In the genomic region with DNA sequence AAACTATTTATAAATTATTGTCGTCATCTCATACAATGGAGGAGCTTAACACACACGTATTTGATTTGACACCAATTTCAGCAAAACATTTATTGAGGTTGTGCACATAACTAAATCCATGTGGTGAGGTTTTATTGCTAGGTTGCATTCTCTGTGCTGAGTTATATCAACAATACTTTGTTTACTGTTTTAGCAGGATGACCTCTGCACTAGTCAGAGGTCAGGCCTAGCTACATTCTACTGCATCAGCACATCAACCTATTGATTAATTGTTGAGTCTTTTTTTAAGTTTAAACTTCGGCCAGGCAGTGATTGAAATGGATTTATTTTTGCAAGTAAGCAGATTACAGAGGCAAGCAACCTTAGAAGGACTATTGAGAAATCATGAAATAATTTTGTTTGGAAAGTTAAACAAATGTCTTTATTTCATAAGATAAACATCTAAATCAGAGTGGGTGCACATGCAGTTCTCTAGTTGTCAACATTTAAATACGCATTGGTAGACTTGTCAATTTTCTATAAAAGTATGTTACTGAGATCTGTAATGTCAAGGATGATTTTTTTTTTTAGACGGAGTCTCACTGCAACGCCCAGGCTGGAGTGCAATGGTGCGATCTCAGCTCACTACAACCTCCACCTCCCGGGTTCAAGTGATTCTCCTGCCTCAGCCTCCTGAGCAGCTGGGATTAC, we compare ENCODE assay signal across 25 cellular contexts.
A peak's percentile ranks its signal among the peaks of the same experiment; 100 is the strongest.
DNase-seq lines count a peak whose midpoint lies in the region; FAIRE-seq and TF ChIP-seq lines count a peak whose summit lies in the region.
"Had no signal": no experiment of that assay in that cellular context is flagged by ENCODE, and none has a peak within 500 bp of the region (broad histone marks: within the 10 kb centered on the region; RNA-seq: fewer than 3 reads in every experiment).

No MANE protein-coding gene starts in this region.

- peak; percentile 9 for FAIRE-seq in islet of Langerhans (lab: Jason Lieb, UNC)
- no peak for FAIRE-seq in RCC 7860 (lab: Jason Lieb, UNC)

- WGBS in prostate gland = 55% methylated on average over 8 of the region's 8 CpGs

- intact Hi-C loops in prostate gland (cut with DNase I) = no loop called here

- no peak for TF ChIP-seq POLR2A in prostate gland (IDR thresholded peaks at IDR 0.05)

- no peak for TF ChIP-seq CTCF in prostate gland (IDR thresholded peaks at IDR 0.05)

- H3K4me3 Mint-ChIP-seq in CD8-positive, alpha-beta memory T cell = no peak overlapping the region
- H3K4me3 Mint-ChIP-seq: activated CD4-positive, alpha-beta T cell treated with anti-CD3 and anti-CD28 coated beads, Interleukin-2, amount 10 ng/mL, durations not matched to agents 7 days and 5 days; brain; memory B cell; naive thymus-derived CD8-positive, alpha-beta T cell had no signal

- H3K9me3 ChIP-seq in prostate gland = no peaks in the 10 kb centered on the region
- no peaks in the 10 kb centered on the region for H3K9me3 ChIP-seq in CD8-positive, alpha-beta memory T cell (ENCODE audit: low read length)
- H3K9me3 ChIP-seq: colonic mucosa, tibial artery had no signal

- H3K4me1 ChIP-seq in prostate gland (replicated peaks) = peaks cover 2% of the 10 kb centered on the region
- H3K4me1 ChIP-seq in CD8-positive, alpha-beta memory T cell (ENCODE audit: insufficient read depth, low read length) = no peaks in the 10 kb centered on the region
- H3K4me1 ChIP-seq: colonic mucosa, foreskin keratinocyte had no signal

- H3K4me1 Mint-ChIP-seq in CD8-positive, alpha-beta memory T cell = no peaks in the 10 kb centered on the region
- H3K4me1 Mint-ChIP-seq: activated CD4-positive, alpha-beta T cell treated with anti-CD3 and anti-CD28 coated beads, Interleukin-2, amount 10 ng/mL, durations not matched to agents 7 days and 5 days; memory B cell; naive thymus-derived CD8-positive, alpha-beta T cell had no signal

- peak; percentile 9 for DNase-seq in GM03348 (ENCODE audit: low spot score)
- DNase-seq in SW480 (ENCODE audit: low spot score) = peak; percentile 17
- DNase-seq in renal cortical epithelial cell (ENCODE audit: low read depth) = peak; percentile 13
- DNase-seq in prostate gland (ENCODE audit: low spot score) = no peak
- DNase-seq in CD8-positive, alpha-beta memory T cell = no peak
- DNase-seq in NCI-H748 treated with DMSO at 0.1 percent for 48 hours (lab: John Stamatoyannopoulos, UW) = no peak
- no peak for DNase-seq in RCC 7860 (ENCODE audit: low spot score)
- DNase-seq: activated CD4-positive, alpha-beta T cell treated with anti-CD3 and anti-CD28 coated beads, Interleukin-2, amount 10 ng/mL, durations not matched to agents 7 days and 5 days; activated CD8-positive, alpha-beta memory T cell treated with anti-CD3 and anti-CD28 coated beads, Interleukin-2, amount 50 U/mL, for 4 hours; activated effector memory CD4-positive, alpha-beta T cell treated with Interleukin-2 at 50 U/mL for 16 hours; colonic mucosa; foreskin keratinocyte; IMR-90; islet precursor cell; naive thymus-derived CD8-positive, alpha-beta T cell; NCI-H1694; NCI-H82; OCI-M1; stimulated activated naive CD8-positive, alpha-beta T cell treated with anti-CD3 and anti-CD28 coated beads, Interleukin-15, Interleukin-2, amounts not matched to agents 100 U/mL and 50 U/mL, for 24 hours; tibial artery had no signal

- H3K36me3 Mint-ChIP-seq in CD8-positive, alpha-beta memory T cell = no peaks in the 10 kb centered on the region
- H3K36me3 Mint-ChIP-seq: brain; memory B cell; naive thymus-derived CD8-positive, alpha-beta T cell had no signal

- H3K27ac ChIP-seq in prostate gland = no peak overlapping the region
- H3K27ac ChIP-seq in CD8-positive, alpha-beta memory T cell (ENCODE audit: low read depth, low read length) = no peak overlapping the region
- H3K27ac ChIP-seq: colonic mucosa, foreskin keratinocyte, hepatocyte, tibial artery had no signal

- no peaks in the 10 kb centered on the region for H3K9me3 Mint-ChIP-seq in CD8-positive, alpha-beta memory T cell
- H3K9me3 Mint-ChIP-seq: activated CD4-positive, alpha-beta T cell treated with anti-CD3 and anti-CD28 coated beads, Interleukin-2, amount 10 ng/mL, durations not matched to agents 7 days and 5 days; brain; memory B cell had no signal

- H3K4me3 ChIP-seq in prostate gland = no peak overlapping the region
- no peak overlapping the region for H3K4me3 ChIP-seq in CD8-positive, alpha-beta memory T cell (ENCODE audit: low read length)
- H3K4me3 ChIP-seq: colonic mucosa, hepatocyte, skin epidermis, tibial artery had no signal

- CTCF ChIA-PET in CD8-positive, alpha-beta memory T cell (lab: Charles Lee) = no interaction called here

- no peaks in the 10 kb centered on the region for H3K27me3 ChIP-seq in prostate gland (replicated peaks; ENCODE audit: insufficient read depth)
- H3K27me3 ChIP-seq in CD8-positive, alpha-beta memory T cell (ENCODE audit: insufficient read depth, low read length, poor library complexity, severe bottlenecking) = no peaks in the 10 kb centered on the region
- H3K27me3 ChIP-seq: colonic mucosa, foreskin keratinocyte, hepatocyte, tibial artery had no signal

- no peaks in the 10 kb centered on the region for H3K27me3 Mint-ChIP-seq in CD8-positive, alpha-beta memory T cell
- H3K27me3 Mint-ChIP-seq: brain; naive thymus-derived CD8-positive, alpha-beta T cell had no signal

- POLR2A ChIA-PET in CD8-positive, alpha-beta memory T cell (lab: Charles Lee) = no interaction called here

- H3K27ac Mint-ChIP-seq in CD8-positive, alpha-beta memory T cell = no peak overlapping the region
- H3K27ac Mint-ChIP-seq: activated CD4-positive, alpha-beta T cell treated with anti-CD3 and anti-CD28 coated beads, Interleukin-2, amount 10 ng/mL, durations not matched to agents 7 days and 5 days; brain; memory B cell; naive thymus-derived CD8-positive, alpha-beta T cell had no signal

- no peaks in the 10 kb centered on the region for H3K36me3 ChIP-seq in prostate gland
- no peaks in the 10 kb centered on the region for H3K36me3 ChIP-seq in CD8-positive, alpha-beta memory T cell (ENCODE audit: insufficient read depth, low read length)
- H3K36me3 ChIP-seq: colonic mucosa, tibial artery had no signal

Comparison
In these comparisons a context has a peak if more than half of its experiments do, and no peak if none do; other contexts are left out.
1. DNase-seq: peak in GM03348 (single experiment), SW480 (single experiment) and renal cortical epithelial cell (single experiment); none in prostate gland (single experiment), CD8-positive, alpha-beta memory T cell (0 of 5), NCI-H748 treated with DMSO at 0.1 percent for 48 hours (single experiment) and RCC 7860 (single experiment).